ENCODE assay signal across 1 cellular context in the genomic region with DNA sequence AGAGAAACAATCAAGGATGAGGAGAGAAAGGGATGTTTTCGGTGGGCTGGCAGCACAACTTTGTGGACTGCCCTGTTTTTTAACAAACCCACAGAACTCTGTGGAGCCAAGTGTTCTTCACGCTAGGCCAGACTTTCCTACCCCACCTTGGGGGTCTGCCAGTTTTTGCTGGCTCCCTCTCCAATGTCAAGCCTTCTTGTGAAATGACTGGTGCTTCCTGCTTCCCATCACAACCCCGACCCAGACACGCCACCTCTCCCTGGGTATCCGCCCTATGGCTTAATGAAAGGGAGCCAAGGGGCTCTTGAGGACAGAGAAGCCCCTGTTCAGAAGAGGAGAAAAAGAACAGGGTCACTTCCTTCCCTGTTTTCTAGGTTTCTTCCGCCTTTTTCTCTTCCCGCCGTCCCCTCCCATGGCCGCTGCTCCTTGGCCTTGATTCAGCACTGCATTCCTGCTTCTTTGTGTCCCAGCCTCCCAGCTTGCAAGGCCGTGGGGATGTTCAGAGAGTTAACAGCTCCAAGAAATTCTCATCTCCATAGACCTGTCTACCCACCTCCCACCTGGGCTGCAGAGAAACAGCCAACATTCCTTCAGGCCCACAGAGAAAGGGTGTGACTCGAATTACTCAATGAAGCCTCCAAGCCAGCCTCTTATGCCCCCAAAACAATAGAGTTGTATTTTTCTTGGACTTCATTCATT.
TF ChIP-seq lines count a peak whose summit lies in the region.

No MANE protein-coding gene starts in this region.

TF ChIP-seq in liver, 16 proteins besides CTCF, POLR2A, EP300 and RAD21:
- TF ChIP-seq JUND (IDR thresholded peaks at IDR 0.05) (no peak), NR2F2 (IDR thresholded peaks at IDR 0.05) (peak; percentile 16), YY1 (IDR thresholded peaks at IDR 0.05) (no peak), GABPA (IDR thresholded peaks at IDR 0.05 in 1 of 2, conservative IDR thresholded peaks at IDR 0.05 in 1 of 2) (no peak), TAF1 (conservative IDR thresholded peaks at IDR 0.05) (no peak)
